In genomic region chr6:154371337-154371736, GRCh38 we compare ENCODE assay signal across 17 cellular contexts. TPM values are rescaled to one million over a fixed set of nuclear protein-coding genes. Genes with fewer than 3 reads are reported as not detected.
"Had no signal": no experiment of that assay in that cellular context is flagged by ENCODE, and none has a peak within 500 bp of the region (broad histone marks: within the 10 kb centered on the region; RNA-seq: fewer than 3 reads in every experiment).

No MANE protein-coding gene starts in this region.

- H3K4me3 Mint-ChIP-seq: activated B cell treated with CpG ODN at 0.5 μM for 24 hours; activated CD4-positive, alpha-beta T cell treated with anti-CD3 and anti-CD28 coated beads, Interleukin-2, amount 10 ng/mL, durations not matched to agents 24 days and 14 days; activated T-helper 17 cell treated with anti-CD3 and anti-CD28 coated beads, Interleukin-2, amount 50 U/mL, for 72 hours; mesothelial cell of epicardium; stimulated activated memory B cell treated with anti-CD40 and anti-IgM and Interleukin-4, amounts not matched to agents 10 μg/mL and 1 μg/mL and 100 μg/mL, for 72 hours had no signal

- H3K9me3 ChIP-seq: adrenal gland, gastroesophageal sphincter, right atrium auricular region, tibial artery, vagina had no signal

- H3K9me3 Mint-ChIP-seq: activated CD4-positive, alpha-beta T cell treated with anti-CD3 and anti-CD28 coated beads, Interleukin-2, amount 10 ng/mL, durations not matched to agents 24 days and 14 days; activated T-helper 17 cell treated with anti-CD3 and anti-CD28 coated beads, Interleukin-2, amount 50 U/mL, for 72 hours; mesothelial cell of epicardium; stimulated activated memory B cell treated with anti-CD40 and anti-IgM and Interleukin-4, amounts not matched to agents 10 μg/mL and 1 μg/mL and 100 μg/mL, for 72 hours had no signal

- H3K4me3 ChIP-seq: adrenal gland, gastroesophageal sphincter, right atrium auricular region, tibial artery, vagina had no signal

- DNase-seq: activated B cell treated with CpG ODN at 0.5 μM for 24 hours; activated CD4-positive, alpha-beta T cell treated with anti-CD3 and anti-CD28 coated beads, Interleukin-2, amount 10 ng/mL, durations not matched to agents 24 days and 14 days; activated naive CD4-positive, alpha-beta T cell treated with anti-CD3 and anti-CD28 coated beads, Interleukin-2, amount 50 U/mL, for 16 hours; activated T-cell treated with anti-CD3 and anti-CD28 coated beads for 4 hours; effector CD4-positive, alpha-beta T cell; kidney glomerular epithelial cell; posterior cingulate gyrus; small intestine; tibial artery had no signal

- H3K27me3 ChIP-seq: adrenal gland, gastroesophageal sphincter, right atrium auricular region, tibial artery, vagina had no signal

- H3K36me3 ChIP-seq: adrenal gland, gastroesophageal sphincter, right atrium auricular region, tibial artery, vagina had no signal

- H3K27ac ChIP-seq: adrenal gland, gastroesophageal sphincter, right atrium auricular region, tibial artery, vagina had no signal

- ATAC-seq: activated T-helper 17 cell treated with anti-CD3 and anti-CD28 coated beads, Interleukin-2, amount 50 U/mL, for 72 hours; gastroesophageal sphincter; stimulated activated memory B cell treated with anti-CD40 and anti-IgM and Interleukin-4, amounts not matched to agents 10 μg/mL and 1 μg/mL and 100 μg/mL, for 72 hours had no signal

- H3K27ac Mint-ChIP-seq: activated B cell treated with CpG ODN at 0.5 μM for 24 hours; activated CD4-positive, alpha-beta T cell treated with anti-CD3 and anti-CD28 coated beads, Interleukin-2, amount 10 ng/mL, durations not matched to agents 24 days and 14 days; activated T-helper 17 cell treated with anti-CD3 and anti-CD28 coated beads, Interleukin-2, amount 50 U/mL, for 72 hours; mesothelial cell of epicardium; stimulated activated memory B cell treated with anti-CD40 and anti-IgM and Interleukin-4, amounts not matched to agents 10 μg/mL and 1 μg/mL and 100 μg/mL, for 72 hours had no signal

- H3K36me3 Mint-ChIP-seq: mesothelial cell of epicardium; stimulated activated memory B cell treated with anti-CD40 and anti-IgM and Interleukin-4, amounts not matched to agents 10 μg/mL and 1 μg/mL and 100 μg/mL, for 72 hours had no signal

- H3K4me1 Mint-ChIP-seq: activated B cell treated with CpG ODN at 0.5 μM for 24 hours; activated CD4-positive, alpha-beta T cell treated with anti-CD3 and anti-CD28 coated beads, Interleukin-2, amount 10 ng/mL, durations not matched to agents 24 days and 14 days; activated T-helper 17 cell treated with anti-CD3 and anti-CD28 coated beads, Interleukin-2, amount 50 U/mL, for 72 hours; stimulated activated memory B cell treated with anti-CD40 and anti-IgM and Interleukin-4, amounts not matched to agents 10 μg/mL and 1 μg/mL and 100 μg/mL, for 72 hours had no signal

- H3K4me1 ChIP-seq: right atrium auricular region, tibial artery, vagina had no signal

RNA-seq across cellular contexts. Expression of gene IPCEF1, which starts 14.7 kb away (rescaled TPM):
- total RNA-seq: myocyte had no signal
